8 cellular contexts compared by ENCODE assay signal in genomic region chr12:57430117-57430930, GRCh38. TPM values are rescaled to one million over a fixed set of nuclear protein-coding genes. Genes with fewer than 3 reads are reported as not detected.
DNase-seq lines count a peak whose midpoint lies in the region; ATAC-seq, FAIRE-seq and TF ChIP-seq lines count a peak whose summit lies in the region.

No MANE protein-coding gene starts in this region.

- peaks cover 5% of the 10 kb centered on the region for H4K20me1 ChIP-seq in astrocyte (ENCODE audit: insufficient read depth, low read length)

- H3K9ac ChIP-seq in astrocyte (ENCODE audit: low read length) (peak overlapping the region; percentile 86), skeletal muscle tissue (ENCODE audit: low read depth in 1 of 3, low read length in 3 of 3) (peak overlapping the region; percentile 77 to 91 (median 84))

- H3K4me3 Mint-ChIP-seq in CD14-positive monocyte (peak overlapping the region; percentile 89 to 99), astrocyte (ENCODE audit: unreplicated experiment) (peak overlapping the region; percentile 92)

- TF ChIP-seq CTCF in CD14-positive monocyte (IDR thresholded peaks at IDR 0.05), result peak; percentile 19
- no peak for TF ChIP-seq CTCF in astrocyte (IDR thresholded peaks at IDR 0.05; ENCODE audit: insufficient read depth, low read depth, low read length)

- H3K9me3 Mint-ChIP-seq in CD14-positive monocyte (peaks cover 0 to 1% (median 0%) of the 10 kb centered on the region in 7 donors), astrocyte (ENCODE audit: unreplicated experiment) (no peaks in the 10 kb centered on the region)

- H3K27me3 ChIP-seq in astrocyte (ENCODE audit: insufficient read depth, low read length) (no peaks in the 10 kb centered on the region), skeletal muscle tissue (ENCODE audit: control insufficient read depth in 3 of 3, insufficient read depth in 3 of 3, low read length in 3 of 3) (no peaks in the 10 kb centered on the region)

- H2AFZ ChIP-seq in astrocyte (ENCODE audit: low read depth, low read length), result peak overlapping the region; percentile 37

- peak overlapping the region; percentile 76 for H3K4me3 ChIP-seq in astrocyte (ENCODE audit: insufficient read depth, low read depth, low read length)
- H3K4me3 ChIP-seq in iPS-11a (ENCODE audit: low read depth, low read length), result peak overlapping the region; percentile 86
- H3K4me3 ChIP-seq in skeletal muscle tissue (ENCODE audit: low read length in 3 of 3), result peak overlapping the region; percentile 69 to 85 (median 79)

- FAIRE-seq in astrocyte (lab: Jason Lieb, UNC), result no peak

- peaks cover 41% of the 10 kb centered on the region for H3K79me2 ChIP-seq in astrocyte (ENCODE audit: insufficient read depth, low read length)

- H3K4me1 ChIP-seq in astrocyte (ENCODE audit: insufficient read depth, low read length), result peaks cover 4% of the 10 kb centered on the region
- peaks cover 8 to 9% (median 9%) of the 10 kb centered on the region in 3 donors for H3K4me1 ChIP-seq in skeletal muscle tissue (ENCODE audit: control insufficient read depth in 3 of 3, insufficient read depth in 3 of 3, low read length in 3 of 3)

- H3K36me3 ChIP-seq in astrocyte (ENCODE audit: insufficient read depth, low read length) (no peaks in the 10 kb centered on the region), skeletal muscle tissue (ENCODE audit: control insufficient read depth in 3 of 3, insufficient read depth in 3 of 3, low read length in 3 of 3) (peaks cover 0 to 3% (median 2%) of the 10 kb centered on the region in 3 donors)

- H3K27ac Mint-ChIP-seq in CD14-positive monocyte (peak overlapping the region; percentile 97 to 99 (median 99)), astrocyte (ENCODE audit: unreplicated experiment) (peak overlapping the region; percentile 95)

- peaks cover 26% of the 10 kb centered on the region for H3K4me1 Mint-ChIP-seq in CD14-positive monocyte
- H3K4me1 Mint-ChIP-seq in astrocyte (ENCODE audit: low read depth, unreplicated experiment), result peaks cover 11% of the 10 kb centered on the region

- H3K9me3 ChIP-seq in astrocyte (ENCODE audit: insufficient read depth, low read depth, low read length) (no peaks in the 10 kb centered on the region), skeletal muscle tissue (ENCODE audit: control insufficient read depth in 3 of 3, low read length in 3 of 3) (no peaks in the 10 kb centered on the region)

- ATAC-seq in GM18868 (IDR thresholded peaks at IDR 0.05; ENCODE audit: unreplicated experiment) (peak; percentile 48), HG03095 (IDR thresholded peaks at IDR 0.05; ENCODE audit: unreplicated experiment) (peak; percentile 39)

- peaks cover 7 to 10% of the 10 kb centered on the region in 2 donors for H3K36me3 Mint-ChIP-seq in CD14-positive monocyte
- H3K36me3 Mint-ChIP-seq in astrocyte (ENCODE audit: low read depth, unreplicated experiment), result peaks cover 4% of the 10 kb centered on the region

- peak; percentile 51 for DNase-seq in CD14-positive monocyte (ENCODE audit: low spot score)
- DNase-seq in OCI-M1 (lab: John Stamatoyannopoulos, UW), result peak; percentile 81
- peak; percentile 26 for DNase-seq in astrocyte (ENCODE audit: low read depth)
- no peak for DNase-seq in middle frontal gyrus (ENCODE audit: extremely low spot score, low spot score)

- intact Hi-C loops in CD14-positive monocyte (cut with micrococcal nuclease), result no loop called here

- no peaks in the 10 kb centered on the region for H3K27me3 Mint-ChIP-seq in CD14-positive monocyte (ENCODE audit: low read depth in 3 of 3)
- no peaks in the 10 kb centered on the region for H3K27me3 Mint-ChIP-seq in astrocyte (ENCODE audit: low read depth, unreplicated experiment)

- H3K27ac ChIP-seq in astrocyte (ENCODE audit: low read depth, low read length) (peak overlapping the region; percentile 84), skeletal muscle tissue (ENCODE audit: low read depth, low read length) (peak overlapping the region; percentile 87)

- peak overlapping the region; percentile 92 for H3K4me2 ChIP-seq in astrocyte (ENCODE audit: low read length)

RNA-seq across cellular contexts. Expression of gene R3HDM2, which starts 0.5 kb away (rescaled TPM):
- polyA plus RNA-seq in CD14-positive monocyte, result 1 to 10 TPM; 4.2 to 7.3 TPM
- total RNA-seq in astrocyte (18.8 and 19.2 TPM in 2 replicates), skeletal muscle tissue (9.9 TPM)

RNA-seq across cellular contexts. Expression of gene INHBC, which starts 4.3 kb away (rescaled TPM):
- polyA plus RNA-seq in CD14-positive monocyte, result not detected
- total RNA-seq in astrocyte (not detected in 2 replicates), skeletal muscle tissue (not detected)

RNA-seq across cellular contexts. Expression of gene INHBE, which starts 24.8 kb away (rescaled TPM):
- polyA plus RNA-seq in CD14-positive monocyte, result not detected
- total RNA-seq in astrocyte (24.6 and 37.5 TPM in 2 replicates), skeletal muscle tissue (1.0 TPM)

RNA-seq across cellular contexts. Expression of gene GLI1, which starts 29.3 kb away (rescaled TPM):
- polyA plus RNA-seq in CD14-positive monocyte, result not detected
- total RNA-seq in astrocyte (5.8 and 6.8 TPM in 2 replicates), skeletal muscle tissue (5.2 TPM)

RNA-seq across cellular contexts. Expression of gene ARHGAP9, which starts 49.3 kb away (rescaled TPM):
- polyA plus RNA-seq in CD14-positive monocyte, result 100 to 1,000 TPM; 211 to 213 TPM
- total RNA-seq in astrocyte (2.5 and 3.1 TPM in 2 replicates), skeletal muscle tissue (5.2 TPM)

Comparison
In these comparisons a context has a peak if more than half of its experiments do, and no peak if none do; other contexts are left out.
1. RNA of gene INHBE, which starts 24.8 kb away (total RNA-seq): 24.6 to 37.5 TPM in astrocyte; 1.0 TPM in skeletal muscle tissue (single experiment); every median in the first group is over 10 times any median in the second.
2. Peak in every context shown above with its lines, with median percentiles within 50 percentile points of each other: H3K4me3 ChIP-seq.